ENCODE assay signal across 18 cellular contexts in genomic region chr1:24465638-24466037, GRCh38.
"Had no signal": no experiment of that assay in that cellular context is flagged by ENCODE, and none has a peak within 500 bp of the region (broad histone marks: within the 10 kb centered on the region; RNA-seq: fewer than 3 reads in every experiment).

No MANE protein-coding gene starts in this region.

- H3K4me3 ChIP-seq: adrenal gland, gastrocnemius medialis, heart right ventricle, left ventricle myocardium inferior, sigmoid colon had no signal

- H3K27ac Mint-ChIP-seq: activated CD4-positive, alpha-beta memory T cell treated with anti-CD3 and anti-CD28 coated beads for 36 hours; stimulated activated naive B cell treated with anti-CD40 and anti-IgM and Interleukin-4, amounts not matched to agents 10 μg/mL and 1 μg/mL and 100 μg/mL, for 72 hours; T-helper 2 cell treated with Interferon-gamma antibody and Interleukin-4, amounts not matched to agents 5 μg/mL and 100 μg/mL, for 36 hours had no signal

- H3K4me3 Mint-ChIP-seq: activated CD4-positive, alpha-beta memory T cell treated with anti-CD3 and anti-CD28 coated beads for 36 hours; neural crest cell; stimulated activated naive B cell treated with anti-CD40 and anti-IgM and Interleukin-4, amounts not matched to agents 10 μg/mL and 1 μg/mL and 100 μg/mL, for 72 hours; T-helper 2 cell treated with Interferon-gamma antibody and Interleukin-4, amounts not matched to agents 5 μg/mL and 100 μg/mL, for 36 hours had no signal

- DNase-seq: activated CD4-positive, alpha-beta memory T cell treated with anti-CD3 and anti-CD28 coated beads for 36 hours; activated CD4-positive, alpha-beta T cell treated with anti-CD3 and anti-CD28 coated beads for 1 hour; activated naive CD4-positive, alpha-beta T cell treated with Interleukin-2 at 50 U/mL for 16 hours; adrenal gland; caudate nucleus; cortex of kidney; effector memory CD4-positive, alpha-beta T cell; gastrocnemius medialis; heart right ventricle; islet precursor cell; left ventricle myocardium inferior; mesendoderm; sigmoid colon; stimulated activated CD4-positive, alpha-beta T cell treated with anti-CD3 and anti-CD28 coated beads, Interleukin-2, amount 100 ng/mL, for 24 hours; stimulated activated naive B cell treated with anti-CD40 and anti-IgM and Interleukin-4, amounts not matched to agents 10 μg/mL and 1 μg/mL and 100 μg/mL, for 72 hours had no signal

- H3K9me3 Mint-ChIP-seq: neural crest cell had no signal

- H3K27ac ChIP-seq: adrenal gland, epithelial cell of prostate, gastrocnemius medialis, heart right ventricle, left ventricle myocardium inferior, sigmoid colon had no signal

- ATAC-seq: gastrocnemius medialis; heart right ventricle; stimulated activated naive B cell treated with anti-CD40 and anti-IgM and Interleukin-4, amounts not matched to agents 10 μg/mL and 1 μg/mL and 100 μg/mL, for 72 hours had no signal

- H3K36me3 ChIP-seq: adrenal gland had no signal

- H3K27me3 Mint-ChIP-seq: activated CD4-positive, alpha-beta memory T cell treated with anti-CD3 and anti-CD28 coated beads for 36 hours; stimulated activated naive B cell treated with anti-CD40 and anti-IgM and Interleukin-4, amounts not matched to agents 10 μg/mL and 1 μg/mL and 100 μg/mL, for 72 hours had no signal

- H3K4me1 ChIP-seq: adrenal gland, gastrocnemius medialis, heart right ventricle, left ventricle myocardium inferior had no signal

- H3K9me3 ChIP-seq: adrenal gland, gastrocnemius medialis, left ventricle myocardium inferior, sigmoid colon had no signal

- H3K27me3 ChIP-seq: adrenal gland, gastrocnemius medialis, heart right ventricle, sigmoid colon had no signal
